In the genomic region with DNA sequence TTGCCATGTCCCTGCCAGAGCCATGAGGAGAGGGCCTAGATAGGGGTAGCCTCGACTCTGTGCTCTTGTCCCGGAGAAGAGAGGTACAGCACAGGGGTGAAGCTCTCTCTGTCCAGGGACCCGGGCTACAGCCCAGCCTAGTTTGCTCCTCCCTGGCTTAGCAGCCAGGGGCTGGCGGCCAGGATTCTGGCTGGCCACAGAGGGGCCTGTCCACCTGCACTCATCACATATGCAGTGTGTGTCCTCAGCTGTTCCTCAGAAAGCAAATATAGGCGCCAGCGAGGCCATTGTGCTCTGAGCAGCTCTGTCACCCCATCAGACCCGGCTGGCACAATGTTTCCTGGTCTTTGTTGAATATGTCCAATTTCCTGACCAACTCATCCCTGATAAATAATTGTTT, we compare ENCODE assay signal across 22 cellular contexts. TPM values are rescaled to one million over a fixed set of nuclear protein-coding genes. Genes with fewer than 3 reads are reported as not detected.
A peak's percentile ranks its signal among the peaks of the same experiment; 100 is the strongest.
DNase-seq lines count a peak whose midpoint lies in the region; ATAC-seq and TF ChIP-seq lines count a peak whose summit lies in the region.
"Had no signal": no experiment of that assay in that cellular context is flagged by ENCODE, and none has a peak within 500 bp of the region (broad histone marks: within the 10 kb centered on the region; RNA-seq: fewer than 3 reads in every experiment).

No MANE protein-coding gene starts in this region.

- no peaks in the 10 kb centered on the region for H3K9me3 Mint-ChIP-seq in natural killer cell treated with Interleukin-12 subunit alpha and Interleukin-12 subunit beta and Interleukin-15 and Interleukin-18, amount 100 ng/mL, for 72 hours
- no peaks in the 10 kb centered on the region for H3K9me3 Mint-ChIP-seq in natural killer cell
- H3K9me3 Mint-ChIP-seq: activated CD4-positive, alpha-beta memory T cell treated with anti-CD3 and anti-CD28 coated beads, Interleukin-2, amount 10 ng/mL, durations not matched to agents 7 days and 5 days; activated naive CD8-positive, alpha-beta T cell treated with anti-CD3 and anti-CD28 coated beads, Interleukin-2, amount 10 ng/mL, durations not matched to agents 7 days and 5 days; memory B cell had no signal

- H3K27ac Mint-ChIP-seq in natural killer cell treated with Interleukin-12 subunit alpha and Interleukin-12 subunit beta and Interleukin-15 and Interleukin-18, amount 100 ng/mL, for 72 hours, result no peak overlapping the region
- no peak overlapping the region for H3K27ac Mint-ChIP-seq in natural killer cell
- H3K27ac Mint-ChIP-seq: activated CD4-positive, alpha-beta memory T cell treated with anti-CD3 and anti-CD28 coated beads, Interleukin-2, amount 10 ng/mL, durations not matched to agents 7 days and 5 days; activated naive CD8-positive, alpha-beta T cell treated with anti-CD3 and anti-CD28 coated beads, Interleukin-2, amount 10 ng/mL, durations not matched to agents 7 days and 5 days; memory B cell had no signal

- TF ChIP-seq CTCF in natural killer cell (IDR thresholded peaks at IDR 0.05) (no peak), omental fat pad (IDR thresholded peaks at IDR 0.05) (no peak)

- H3K4me1 Mint-ChIP-seq in natural killer cell treated with Interleukin-12 subunit alpha and Interleukin-12 subunit beta and Interleukin-15 and Interleukin-18, amount 100 ng/mL, for 72 hours (ENCODE audit: low read depth in 2 of 2), result no peaks in the 10 kb centered on the region
- no peaks in the 10 kb centered on the region for H3K4me1 Mint-ChIP-seq in natural killer cell
- H3K4me1 Mint-ChIP-seq: activated CD4-positive, alpha-beta memory T cell treated with anti-CD3 and anti-CD28 coated beads, Interleukin-2, amount 10 ng/mL, durations not matched to agents 7 days and 5 days; activated naive CD8-positive, alpha-beta T cell treated with anti-CD3 and anti-CD28 coated beads, Interleukin-2, amount 10 ng/mL, durations not matched to agents 7 days and 5 days; memory B cell had no signal

- H3K36me3 Mint-ChIP-seq in natural killer cell treated with Interleukin-12 subunit alpha and Interleukin-12 subunit beta and Interleukin-15 and Interleukin-18, amount 100 ng/mL, for 72 hours, result no peaks in the 10 kb centered on the region
- no peaks in the 10 kb centered on the region for H3K36me3 Mint-ChIP-seq in natural killer cell
- H3K36me3 Mint-ChIP-seq: activated naive CD8-positive, alpha-beta T cell treated with anti-CD3 and anti-CD28 coated beads, Interleukin-2, amount 10 ng/mL, durations not matched to agents 7 days and 5 days; memory B cell had no signal

- DNase-seq in natural killer cell treated with Interleukin-12 subunit alpha and Interleukin-12 subunit beta and Interleukin-15 and Interleukin-18, amount 100 ng/mL, for 72 hours (ENCODE audit: low spot score), result no peak
- DNase-seq in natural killer cell, result no peak
- peak; percentile 63 for DNase-seq in NCI-H774 (lab: John Stamatoyannopoulos, UW)
- DNase-seq in left cardiac atrium, result no peak
- peak in 23 of 49 donors; percentile 9 to 68 (median 22) for DNase-seq in substantia nigra (lab: John Stamatoyannopoulos, UW)
- no peak for DNase-seq in NCI-H446 treated with DMSO at 0.1 percent for 48 hours (lab: John Stamatoyannopoulos, UW)
- no peak for DNase-seq in omental fat pad (ENCODE audit: low spot score)
- DNase-seq: activated CD4-positive, alpha-beta memory T cell treated with anti-CD3 and anti-CD28 coated beads, Interleukin-2, amount 10 ng/mL, durations not matched to agents 7 days and 5 days; activated CD4-positive, CD25-positive, alpha-beta regulatory T cell treated with anti-CD3 and anti-CD28 coated beads, Interleukin-2, amount 50 U/mL, for 72 hours; activated naive CD8-positive, alpha-beta T cell treated with anti-CD3 and anti-CD28 coated beads, Interleukin-2, amount 10 ng/mL, durations not matched to agents 7 days and 5 days; Calu3; glutamatergic neuron; NCI-H1105; NCI-H2171; NCI-H526 treated with DMSO at 0.1 percent for 48 hours; SJCRH30; stimulated activated CD4-positive, alpha-beta T cell treated with anti-CD3 and anti-CD28 coated beads, Interleukin-4, amount 100 ng/mL, for 1 hour; stimulated activated naive CD4-positive, alpha-beta T cell had no signal

- peaks cover 30 to 48% of the 10 kb centered on the region in 2 donors for H3K27me3 Mint-ChIP-seq in natural killer cell treated with Interleukin-12 subunit alpha and Interleukin-12 subunit beta and Interleukin-15 and Interleukin-18, amount 100 ng/mL, for 72 hours
- peaks cover 19 to 60% of the 10 kb centered on the region in 2 donors for H3K27me3 Mint-ChIP-seq in natural killer cell (ENCODE audit: low read depth in 2 of 2)

- H3K4me3 Mint-ChIP-seq in natural killer cell treated with Interleukin-12 subunit alpha and Interleukin-12 subunit beta and Interleukin-15 and Interleukin-18, amount 100 ng/mL, for 72 hours, result no peak overlapping the region
- H3K4me3 Mint-ChIP-seq in natural killer cell, result no peak overlapping the region
- H3K4me3 Mint-ChIP-seq: activated CD4-positive, alpha-beta memory T cell treated with anti-CD3 and anti-CD28 coated beads, Interleukin-2, amount 10 ng/mL, durations not matched to agents 7 days and 5 days; activated naive CD8-positive, alpha-beta T cell treated with anti-CD3 and anti-CD28 coated beads, Interleukin-2, amount 10 ng/mL, durations not matched to agents 7 days and 5 days; memory B cell had no signal

- H3K27ac ChIP-seq in substantia nigra (ENCODE audit: low read depth, low read length, poor library complexity, severe bottlenecking), result peak overlapping the region; percentile 27
- H3K27ac ChIP-seq: BLaER1, SJCRH30, vagina had no signal

- intact Hi-C loops in natural killer cell (cut with micrococcal nuclease), result no loop called here
- intact Hi-C loops in left cardiac atrium (cut with DNase I), result no loop called here

- peak; percentile 4 to 26 for ATAC-seq in natural killer cell treated with Interleukin-12 subunit alpha and Interleukin-12 subunit beta and Interleukin-15 and Interleukin-18, amount 100 ng/mL, for 72 hours
- ATAC-seq in natural killer cell (no peak), left cardiac atrium (peak; percentile 48 to 78), omental fat pad (ENCODE audit: low FRiP score) (no peak), HG02884 (IDR thresholded peaks at IDR 0.05; ENCODE audit: unreplicated experiment) (no peak)

RNA-seq across cellular contexts. Expression of gene KCND3, which starts 28.5 kb away (rescaled TPM):
- not detected for total RNA-seq in natural killer cell treated with Interleukin-12 subunit alpha and Interleukin-12 subunit beta and Interleukin-15 and Interleukin-18, amount 100 ng/mL, for 72 hours
- total RNA-seq in natural killer cell, result under 1 TPM in 2 of 3 donors, not detected in 1; 0.07 to 0.16 TPM
- 10 to 100 TPM; 18.3 to 25.4 TPM for total RNA-seq in left cardiac atrium
- 10 to 100 TPM in 2 of 4 donors, 1 to 10 TPM in 2; 6.9 to 11.7 (median 9.5) TPM for total RNA-seq in omental fat pad
- total RNA-seq: activated CD4-positive, alpha-beta memory T cell treated with anti-CD3 and anti-CD28 coated beads, Interleukin-2, amount 10 ng/mL, durations not matched to agents 7 days and 5 days; activated naive CD8-positive, alpha-beta T cell treated with anti-CD3 and anti-CD28 coated beads, Interleukin-2, amount 10 ng/mL, durations not matched to agents 7 days and 5 days had no signal

Comparison
In these comparisons a context has a peak if more than half of its experiments do, and no peak if none do; other contexts are left out.
1. ATAC-seq: peak in natural killer cell treated with Interleukin-12 subunit alpha and Interleukin-12 subunit beta and Interleukin-15 and Interleukin-18, amount 100 ng/mL, for 72 hours (2 of 2) and left cardiac atrium (2 of 2); none in natural killer cell (0 of 3), omental fat pad (single experiment) and HG02884 (single experiment).
2. RNA of gene KCND3, which starts 28.5 kb away (total RNA-seq): 18.3 to 25.4 TPM in left cardiac atrium and 6.9 to 11.7 TPM in omental fat pad; 0.07 to 0.16 TPM in natural killer cell and not detected in natural killer cell treated with Interleukin-12 subunit alpha and Interleukin-12 subunit beta and Interleukin-15 and Interleukin-18, amount 100 ng/mL, for 72 hours; every median in the first group is over 4 times any median in the second.